In genomic region chr3:81581966-81582599, GRCh38 we compare ENCODE assay signal across 8 cellular contexts.
DNase-seq lines count a peak whose midpoint lies in the region; ATAC-seq and TF ChIP-seq lines count a peak whose summit lies in the region.

No MANE protein-coding gene starts in this region.

- DNase-seq in cardiac muscle cell (ENCODE audit: low read depth in 1 of 2, low spot score in 1 of 2) (peak; percentile 34 to 62), cardiac septum (ENCODE audit: low spot score) (no peak), WTC11 (ENCODE audit: low spot score) (peak; percentile 42), left ventricle myocardium inferior (no peak)
- peak; percentile 17 to 18 for DNase-seq in stimulated activated CD4-positive, alpha-beta T cell treated with anti-CD3 and anti-CD28 coated beads, Interleukin-2, amount 100 ng/mL, for 24 hours

- no peak overlapping the region for H3K4me3 ChIP-seq in cardiac muscle cell
- H3K4me3 ChIP-seq in left ventricle myocardium inferior = no peak overlapping the region

- H3K9me3 ChIP-seq in cardiac muscle cell (ENCODE audit: low read depth) = no peaks in the 10 kb centered on the region
- no peaks in the 10 kb centered on the region for H3K9me3 ChIP-seq in left ventricle myocardium inferior (replicated peaks)

- H3K4me1 ChIP-seq in cardiac muscle cell (ENCODE audit: low read depth) = peaks cover 38% of the 10 kb centered on the region
- peaks cover 16% of the 10 kb centered on the region for H3K4me1 ChIP-seq in left ventricle myocardium inferior

- no peak overlapping the region for H3K4me3 Mint-ChIP-seq in WTC11

- TF ChIP-seq CTCF in cardiac muscle cell (IDR thresholded peaks at IDR 0.05; ENCODE audit: low read depth, low read length) (peak; percentile 79), WTC11 (IDR thresholded peaks at IDR 0.05) (peak; percentile 53; the same call in 1 of the 2 replicates), left ventricle myocardium inferior (IDR thresholded peaks at IDR 0.05; ENCODE audit: borderline replicate concordance) (peak; percentile 69)

- H3K27me3 ChIP-seq in cardiac muscle cell (no peaks in the 10 kb centered on the region), left ventricle myocardium inferior (ENCODE audit: low read depth) (no peaks in the 10 kb centered on the region)

- H3K36me3 ChIP-seq in cardiac muscle cell = peaks cover 6% of the 10 kb centered on the region
- H3K36me3 ChIP-seq in left ventricle myocardium inferior = peaks cover 46% of the 10 kb centered on the region

- H3K4me1 Mint-ChIP-seq in WTC11 = peaks cover 10% of the 10 kb centered on the region

- TF ChIP-seq EP300 in Ishikawa (IDR thresholded peaks at IDR 0.05; ENCODE audit: borderline replicate concordance) = no peak

- no peaks in the 10 kb centered on the region for H3K36me3 Mint-ChIP-seq in WTC11

- no peaks in the 10 kb centered on the region for H3K27me3 Mint-ChIP-seq in WTC11 (ENCODE audit: low read depth)

- no peak overlapping the region for H3K27ac Mint-ChIP-seq in WTC11

- H3K27ac ChIP-seq in cardiac muscle cell (peak overlapping the region; percentile 78), left ventricle myocardium inferior (replicated peaks) (no peak overlapping the region)

- POLR2A ChIA-PET in WTC11 (lab: Charles Lee) = no interaction called here

- intact Hi-C loops in cardiac septum (cut with DNase I) (no loop called here), left ventricle myocardium inferior (cut with micrococcal nuclease) (no loop called here)

- ATAC-seq in GM21381 (IDR thresholded peaks at IDR 0.05; ENCODE audit: unreplicated experiment) = peak; percentile 84
- ATAC-seq in WTC11 = peak; percentile 82
- ATAC-seq in HG03571 (IDR thresholded peaks at IDR 0.05; ENCODE audit: unreplicated experiment) = no peak

- TF ChIP-seq RAD21 in Ishikawa (IDR thresholded peaks at IDR 0.05; ENCODE audit: low read depth) = peak; percentile 70

- no peaks in the 10 kb centered on the region for H3K9me3 Mint-ChIP-seq in WTC11

- CTCF ChIA-PET in WTC11 (lab: Charles Lee) = interaction anchor here (1.0 to 1.6 kb wide), 2 partner anchors 61 to 92 kb away, joined by 4 read pairs; no protein-coding TSS in a partner anchor

TF ChIP-seq in Ishikawa, 13 proteins besides CTCF, POLR2A, EP300 and RAD21:
- TF ChIP-seq YY1 (IDR thresholded peaks at IDR 0.05; ENCODE audit: low read depth) = no peak
TF ChIP-seq in Ishikawa: peak in this region for 0.

TF ChIP-seq in WTC11, 78 proteins besides CTCF, POLR2A, EP300 and RAD21:
- TF ChIP-seq JUN (CRISPR knock-in tag; IDR thresholded peaks at IDR 0.05) = no peak
- TF ChIP-seq FOXP1 (CRISPR knock-in tag; IDR thresholded peaks at IDR 0.05; ENCODE audit: borderline replicate concordance) = no peak

Comparison
In these comparisons a context has a peak if more than half of its experiments do, and no peak if none do; other contexts are left out.
1. DNase-seq: peak in cardiac muscle cell (2 of 2), WTC11 (single experiment) and stimulated activated CD4-positive, alpha-beta T cell treated with anti-CD3 and anti-CD28 coated beads, Interleukin-2, amount 100 ng/mL, for 24 hours (2 of 2); none in cardiac septum (single experiment) and left ventricle myocardium inferior (single experiment).
2. Peak in every context shown above with its lines, with median percentiles within 50 percentile points of each other: CTCF ChIP-seq.